Comparison of ENCODE assay signal across 1 cellular context in genomic region chr10:123132576-123133477, GRCh38.
TF ChIP-seq lines count a peak whose summit lies in the region.

No MANE protein-coding gene starts in this region.

TF ChIP-seq in WTC11, 78 proteins besides CTCF, POLR2A, EP300 and RAD21 (continued from another document):
- TF ChIP-seq ZNF512 (CRISPR knock-in tag; IDR thresholded peaks at IDR 0.05; ENCODE audit: borderline replicate concordance): no peak
- peak; percentile 73 for TF ChIP-seq TEAD1 (CRISPR knock-in tag; IDR thresholded peaks at IDR 0.05)
- TF ChIP-seq ELF4 (CRISPR knock-in tag; IDR thresholded peaks at IDR 0.05; ENCODE audit: low read depth): no peak
- TF ChIP-seq AFF4 (CRISPR knock-in tag; IDR thresholded peaks at IDR 0.05; ENCODE audit: borderline replicate concordance): no peak
- no peak for TF ChIP-seq PREB (CRISPR knock-in tag; IDR thresholded peaks at IDR 0.05; ENCODE audit: borderline replicate concordance)
- no peak for TF ChIP-seq NFE2L1 (CRISPR knock-in tag; IDR thresholded peaks at IDR 0.05)
- no peak for TF ChIP-seq ETV6 (CRISPR knock-in tag; IDR thresholded peaks at IDR 0.05)
- TF ChIP-seq ESRRA (CRISPR knock-in tag; IDR thresholded peaks at IDR 0.05; ENCODE audit: borderline replicate concordance): no peak
- TF ChIP-seq TP53 (CRISPR knock-in tag; IDR thresholded peaks at IDR 0.05): 0 out of 2 replicates have a peak, but pooled peaks have one; percentile 21
- no peak for TF ChIP-seq FOXK1 (CRISPR knock-in tag; IDR thresholded peaks at IDR 0.05)
- 0 out of 2 replicates have a peak, but pooled peaks have one; percentile 29 for TF ChIP-seq NR3C1 (CRISPR knock-in tag; conservative IDR thresholded peaks at IDR 0.05; ENCODE audit: low read depth)
- 0 out of 2 replicates have a peak, but pooled peaks have one; percentile 43 for TF ChIP-seq ZNF138 (CRISPR knock-in tag; conservative IDR thresholded peaks at IDR 0.05)
